13 cellular contexts compared by ENCODE assay signal in the genomic region with DNA sequence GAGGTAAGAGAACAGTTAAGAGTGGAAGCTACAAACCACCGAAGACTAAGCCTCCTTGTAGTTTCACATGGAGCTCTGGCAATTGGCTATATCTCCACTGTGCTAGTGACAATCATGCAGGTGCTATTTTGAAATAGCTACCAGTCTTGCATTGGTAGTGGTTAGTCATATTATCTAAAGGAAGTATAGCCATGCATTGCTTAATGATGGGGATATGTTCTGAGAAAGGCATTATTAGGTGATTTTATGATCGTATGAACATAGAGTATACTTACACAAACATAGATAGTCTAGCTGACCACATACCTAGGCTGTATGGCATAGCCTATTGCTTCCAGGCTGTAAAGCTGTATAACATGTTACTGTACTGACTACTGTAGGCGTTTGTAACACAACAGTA.
"Had no signal": no experiment of that assay in that cellular context is flagged by ENCODE, and none has a peak within 500 bp of the region (broad histone marks: within the 10 kb centered on the region; RNA-seq: fewer than 3 reads in every experiment).

No MANE protein-coding gene starts in this region.

- DNase-seq: activated CD4-positive, alpha-beta memory T cell treated with anti-CD3 and anti-CD28 coated beads, Interleukin-2, amount 10 ng/mL, durations not matched to agents 7 days and 5 days; activated CD4-positive, alpha-beta T cell treated with anti-CD3 and anti-CD28 coated beads for 4 hours; activated effector memory CD4-positive, alpha-beta T cell treated with Interleukin-2 at 50 U/mL for 16 hours; activated naive CD4-positive, alpha-beta T cell treated with anti-CD3 and anti-CD28 coated beads, Interleukin-2, amount 50 U/mL, for 16 hours; activated T-cell treated with anti-CD3 and anti-CD28 coated beads, Interleukin-2, amount 50 U/mL, for 24 hours; hippocampal formation; pancreas; stomach; T-helper 2 cell; testis had no signal

- H3K9me3 ChIP-seq: esophagus muscularis mucosa, pancreas, stomach, testis had no signal

- ATAC-seq: pancreas, sciatic nerve, WTC11 had no signal

- H3K27ac ChIP-seq: esophagus muscularis mucosa, pancreas, testis had no signal

- H3K4me3 ChIP-seq: esophagus muscularis mucosa, pancreas, stomach, testis had no signal

- H3K4me1 ChIP-seq: pancreas, testis had no signal

- H3K27me3 ChIP-seq: esophagus muscularis mucosa, pancreas, stomach, testis had no signal
